In the genomic region with DNA sequence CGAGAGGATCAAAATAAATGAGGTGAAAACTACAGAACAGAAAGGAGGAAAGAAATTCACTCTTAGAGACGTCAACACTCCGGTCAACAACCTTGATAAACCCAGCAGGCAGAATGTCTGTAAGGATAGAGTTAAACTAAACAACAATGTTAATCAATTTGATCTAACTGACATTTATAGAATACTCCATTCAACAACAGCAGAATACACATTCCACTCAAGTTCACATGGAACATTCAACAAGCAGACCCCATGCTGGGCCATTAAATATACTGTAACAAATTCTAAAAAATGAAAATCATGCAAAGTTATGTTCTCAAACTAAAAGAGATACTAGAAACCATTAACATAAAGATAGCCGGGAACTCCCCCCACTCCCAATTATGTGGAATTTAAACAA, we compare ENCODE assay signal across 27 cellular contexts.
"Had no signal": no experiment of that assay in that cellular context is flagged by ENCODE, and none has a peak within 500 bp of the region (broad histone marks: within the 10 kb centered on the region; RNA-seq: fewer than 3 reads in every experiment).

No MANE protein-coding gene starts in this region.

- H3K27me3 Mint-ChIP-seq: naive thymus-derived CD4-positive, alpha-beta T cell; stimulated activated memory B cell treated with anti-CD40 and anti-IgM and Interleukin-4, amounts not matched to agents 10 μg/mL and 1 μg/mL and 100 μg/mL, for 72 hours; type B pancreatic cell had no signal

- H3K36me3 ChIP-seq: esophagus muscularis mucosa, gastroesophageal sphincter, left lung, neural progenitor cell, prostate gland, right atrium auricular region, sigmoid colon, tibial artery had no signal

- H3K4me1 ChIP-seq: foreskin keratinocyte, left lung, neural progenitor cell, prostate gland, sigmoid colon, testis had no signal

- H3K9me3 ChIP-seq: esophagus muscularis mucosa, gastroesophageal sphincter, heart left ventricle, left lung, prostate gland, right atrium auricular region, sigmoid colon, spleen, testis, tibial artery had no signal

- H3K9ac ChIP-seq: neural progenitor cell had no signal

- ATAC-seq: foreskin keratinocyte; gastroesophageal sphincter; heart left ventricle; left cardiac atrium; left lung; naive thymus-derived CD4-positive, alpha-beta T cell; stimulated activated memory B cell treated with anti-CD40 and anti-IgM and Interleukin-4, amounts not matched to agents 10 μg/mL and 1 μg/mL and 100 μg/mL, for 72 hours; stimulated activated naive CD8-positive, alpha-beta T cell treated with anti-CD3 and anti-CD28 coated beads, Interleukin-15, Interleukin-2, amounts not matched to agents 100 U/mL and 50 U/mL, for 24 hours had no signal

- H3K4me3 Mint-ChIP-seq: naive thymus-derived CD4-positive, alpha-beta T cell; nephron; neural progenitor cell; stimulated activated memory B cell treated with anti-CD40 and anti-IgM and Interleukin-4, amounts not matched to agents 10 μg/mL and 1 μg/mL and 100 μg/mL, for 72 hours; type B pancreatic cell had no signal

- H3K27ac ChIP-seq: dorsolateral prefrontal cortex, esophagus muscularis mucosa, foreskin keratinocyte, gastroesophageal sphincter, heart left ventricle, hepatocyte, left lung, neural progenitor cell, prostate gland, right atrium auricular region, sigmoid colon, spleen, testis, tibial artery had no signal

- H3K4me3 ChIP-seq: dorsolateral prefrontal cortex, esophagus muscularis mucosa, gastroesophageal sphincter, heart left ventricle, hepatocyte, left lung, neural progenitor cell, prostate gland, right atrium auricular region, sigmoid colon, spleen, testis, tibial artery had no signal

- H3K4me1 Mint-ChIP-seq: nephron, neural progenitor cell had no signal

- H3K27me3 ChIP-seq: dorsolateral prefrontal cortex, esophagus muscularis mucosa, foreskin keratinocyte, gastroesophageal sphincter, heart left ventricle, hepatocyte, left lung, neural progenitor cell, right atrium auricular region, sigmoid colon, spleen, testis, tibial artery had no signal

- DNase-seq: dorsolateral prefrontal cortex; effector CD4-positive, alpha-beta T cell; foreskin keratinocyte; heart left ventricle; kidney; left cardiac atrium; left lung; mesenchymal stem cell; midbrain; naive thymus-derived CD4-positive, alpha-beta T cell; sigmoid colon; spleen; stimulated activated CD4-positive, alpha-beta T cell treated with anti-CD3 and anti-CD28 coated beads, Interleukin-4, amount 100 ng/mL, for 4 hours; stimulated activated naive CD8-positive, alpha-beta T cell treated with anti-CD3 and anti-CD28 coated beads, Interleukin-15, Interleukin-2, amounts not matched to agents 100 U/mL and 50 U/mL, for 24 hours; substantia nigra; testis; tibial artery had no signal

- H3K9me3 Mint-ChIP-seq: stimulated activated memory B cell treated with anti-CD40 and anti-IgM and Interleukin-4, amounts not matched to agents 10 μg/mL and 1 μg/mL and 100 μg/mL, for 72 hours had no signal

- FAIRE-seq: endothelial cell of umbilical vein, kidney had no signal

- H3K27ac Mint-ChIP-seq: naive thymus-derived CD4-positive, alpha-beta T cell; nephron; neural progenitor cell; stimulated activated memory B cell treated with anti-CD40 and anti-IgM and Interleukin-4, amounts not matched to agents 10 μg/mL and 1 μg/mL and 100 μg/mL, for 72 hours; type B pancreatic cell had no signal
